ENCODE assay signal across 23 cellular contexts in the genomic region with DNA sequence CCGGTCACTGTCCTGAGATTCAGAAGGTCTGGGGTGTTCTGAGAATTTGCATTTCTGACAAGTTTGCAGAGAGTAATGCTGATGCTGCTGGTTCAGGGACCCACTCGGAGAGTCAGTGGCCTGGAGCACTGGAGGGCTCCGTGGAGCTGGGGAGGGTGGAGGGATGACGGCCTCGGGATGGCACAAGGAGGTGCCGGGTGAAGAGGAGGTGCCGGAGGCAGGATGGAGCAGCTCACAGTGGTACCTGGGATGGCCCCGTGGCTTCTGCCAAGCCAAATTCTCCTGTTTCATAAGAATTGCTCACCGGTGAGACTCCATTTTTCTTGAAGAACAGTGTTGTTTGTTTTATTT.
DNase-seq lines count a peak whose midpoint lies in the region; ATAC-seq, FAIRE-seq and TF ChIP-seq lines count a peak whose summit lies in the region.
"Had no signal": no experiment of that assay in that cellular context is flagged by ENCODE, and none has a peak within 500 bp of the region (broad histone marks: within the 10 kb centered on the region; RNA-seq: fewer than 3 reads in every experiment).

No MANE protein-coding gene starts in this region.

- peak overlapping the region; percentile 55 for H3K9ac ChIP-seq in HepG2 (ENCODE audit: insufficient read depth, low read depth, low read length)
- no peak overlapping the region for H3K9ac ChIP-seq in Karpas-422 (ENCODE audit: low read length)

- H3K27ac Mint-ChIP-seq in activated T-cell treated with anti-CD3 and anti-CD28 coated beads, Interleukin-2, amount 50 U/mL, for 72 hours: peak overlapping the region; percentile 34
- H3K27ac Mint-ChIP-seq: activated B cell treated with CpG ODN at 0.5 μM for 24 hours; activated CD4-positive, alpha-beta memory T cell treated with anti-CD3 and anti-CD28 coated beads, Interleukin-2, amount 10 ng/mL, durations not matched to agents 7 days and 5 days; activated naive CD8-positive, alpha-beta T cell treated with anti-CD3 and anti-CD28 coated beads, Interleukin-2, amount 50 U/mL, for 24 hours; activated T-helper 1 cell treated with anti-CD3 and anti-CD28 coated beads, Interleukin-12 subunit alpha, Interleukin-12 subunit beta, Interleukin-2, Interleukin-4 antibody, amounts not matched to agents 30 ng/mL and 10 ng/mL and 1 ng/mL, durations not matched to agents 14 hours and 24 hours and 36 hours; IgD-negative memory B cell; T-helper 2 cell treated with Interferon-gamma antibody and Interleukin-4, amounts not matched to agents 5 μg/mL and 100 μg/mL, for 36 hours; type B pancreatic cell had no signal

- no peak for ATAC-seq in activated T-cell treated with anti-CD3 and anti-CD28 coated beads, Interleukin-2, amount 50 U/mL, for 72 hours (replicated peaks in 1 of 2)
- ATAC-seq in HepG2: peak; percentile 35
- no peak for ATAC-seq in esophagus mucosa
- ATAC-seq in GM19351 (IDR thresholded peaks at IDR 0.05; ENCODE audit: unreplicated experiment): no peak
- ATAC-seq: activated naive CD8-positive, alpha-beta T cell treated with anti-CD3 and anti-CD28 coated beads, Interleukin-2, amount 50 U/mL, for 24 hours had no signal

- H4K20me1 ChIP-seq in HepG2 (ENCODE audit: insufficient read depth, low read length) (no peaks in the 10 kb centered on the region), Karpas-422 (ENCODE audit: insufficient read depth, low read depth, low read length) (no peaks in the 10 kb centered on the region)

- TF ChIP-seq CTCF in dorsolateral prefrontal cortex (IDR thresholded peaks at IDR 0.05 in 54 of 56, conservative IDR thresholded peaks at IDR 0.05 in 2 of 56; ENCODE audit: low read depth in 1 of 56, partially characterized antibody in 56 of 56): no peak
- no peak for TF ChIP-seq CTCF in HepG2 (CRISPR knock-in tag; IDR thresholded peaks at IDR 0.05)

- BruUV-seq in HepG2 (replicated peaks; lab: Mats Ljungman, UMichigan): no TSS peak

- H3K27me3 ChIP-seq in dorsolateral prefrontal cortex: no peaks in the 10 kb centered on the region
- no peaks in the 10 kb centered on the region for H3K27me3 ChIP-seq in HepG2 (ENCODE audit: control insufficient read depth in 1 of 2, insufficient read depth in 2 of 2, low read length in 2 of 2)
- no peaks in the 10 kb centered on the region for H3K27me3 ChIP-seq in Karpas-422 (ENCODE audit: low read length)
- H3K27me3 ChIP-seq: BE2C, pancreas, SJSA1, stomach had no signal

- H3K27ac ChIP-seq in dorsolateral prefrontal cortex (peak overlapping the region in 37 of 59 donors; percentile 4 to 74 (median 55)), HepG2 (ENCODE audit: extremely low read length, insufficient read depth, low read length) (peak overlapping the region; percentile 64), substantia nigra (ENCODE audit: low read depth, low read length, poor library complexity, severe bottlenecking) (peak overlapping the region; percentile 61), Karpas-422 (ENCODE audit: low read length) (no peak overlapping the region)
- H3K27ac ChIP-seq: SJSA1 had no signal

- in situ Hi-C loops in HepG2 (cut with HindIII; ENCODE audit: extremely low pct_ligation_motif_present, low pct_unique_long_range_greater_than_20kb): no loop called here

- no peak for FAIRE-seq in HepG2 (lab: Jason Lieb, UNC)
- FAIRE-seq: A204.1, pancreas had no signal

- intact Hi-C loops in dorsolateral prefrontal cortex (cut with DNase I) (no loop called here), HepG2 (cut with micrococcal nuclease; ENCODE audit: unreplicated experiment) (loop anchor here (5.0 kb wide), 2 partner anchors 71 to 134 kb away; no protein-coding TSS in a partner anchor)

- DNase-seq in activated T-cell treated with anti-CD3 and anti-CD28 coated beads, Interleukin-2, amount 50 U/mL, for 72 hours: no peak
- DNase-seq in activated T-cell treated with anti-CD3 and anti-CD28 coated beads, Interleukin-2, amount 50 U/mL, for 48 hours: no peak
- no peak for DNase-seq in dorsolateral prefrontal cortex
- no peak for DNase-seq in HepG2 (ENCODE audit: low spot score)
- no peak for DNase-seq in substantia nigra (lab: John Stamatoyannopoulos, UW)
- DNase-seq in Karpas-422: no peak
- DNase-seq: activated B cell treated with CpG ODN at 0.5 μM for 24 hours; activated CD4-positive, alpha-beta memory T cell treated with anti-CD3 and anti-CD28 coated beads, Interleukin-2, amount 10 ng/mL, durations not matched to agents 7 days and 5 days; activated naive CD8-positive, alpha-beta T cell treated with anti-CD3 and anti-CD28 coated beads, Interleukin-2, amount 50 U/mL, for 24 hours; BE2C; DMS 273 treated with DMSO at 0.1 percent for 48 hours; MM.1S; NCI-H1694 treated with DMSO at 0.1 percent for 48 hours; pancreas; stomach had no signal

- peak overlapping the region in 10 of 59 donors; percentile 10 to 56 (median 25) for H3K4me3 ChIP-seq in dorsolateral prefrontal cortex
- peak overlapping the region; percentile 30 to 65 (median 39); a peak in 5 of 6 replicates for H3K4me3 ChIP-seq in HepG2 (replicated peaks in 1 of 3; ENCODE audit: insufficient read depth in 1 of 3, low read depth in 2 of 3, low read length in 3 of 3)
- no peak overlapping the region for H3K4me3 ChIP-seq in Karpas-422 (ENCODE audit: low read length)
- H3K4me3 ChIP-seq: pancreas, SJSA1, stomach had no signal

- WGBS in HepG2 (ENCODE audit: low lambda C conversion rate): 53% methylated on average over 4 of the region's 9 CpGs

- POLR2A ChIA-PET in HepG2 (lab: Yijun Ruan, JAX): interaction anchor here (0.9 to 1.5 kb wide), 2 partner anchors 133 to 333 kb away, joined by 3 to 4 read pairs; no protein-coding TSS in a partner anchor

- no peak overlapping the region for H2AFZ ChIP-seq in HepG2 (ENCODE audit: low read length)
- no peak overlapping the region for H2AFZ ChIP-seq in Karpas-422 (ENCODE audit: low read length)

- no peaks in the 10 kb centered on the region for H3K27me3 Mint-ChIP-seq in activated T-cell treated with anti-CD3 and anti-CD28 coated beads, Interleukin-2, amount 50 U/mL, for 72 hours (ENCODE audit: low read depth)
- H3K27me3 Mint-ChIP-seq: activated B cell treated with CpG ODN at 0.5 μM for 24 hours; activated CD4-positive, alpha-beta memory T cell treated with anti-CD3 and anti-CD28 coated beads, Interleukin-2, amount 10 ng/mL, durations not matched to agents 7 days and 5 days; activated naive CD8-positive, alpha-beta T cell treated with anti-CD3 and anti-CD28 coated beads, Interleukin-2, amount 50 U/mL, for 24 hours; IgD-negative memory B cell had no signal

- TF ChIP-seq EP300 in HepG2 (IDR thresholded peaks at IDR 0.05; ENCODE audit: low read depth in 2 of 2, low read length in 2 of 2) (no peak), HepG2 (CRISPR knock-in tag; IDR thresholded peaks at IDR 0.05; ENCODE audit: borderline replicate concordance) (no peak)

- H3K79me2 ChIP-seq in HepG2 (ENCODE audit: insufficient read depth, low read length) (no peaks in the 10 kb centered on the region), Karpas-422 (ENCODE audit: low read length) (no peaks in the 10 kb centered on the region)

- H3K9me2 ChIP-seq in Karpas-422 (replicated peaks; ENCODE audit: insufficient read depth, low read length): no peaks in the 10 kb centered on the region

- CTCF ChIA-PET in HepG2 (lab: Yijun Ruan, JAX; ENCODE audit: low intra/inter-chr PET ratio, low total read pairs): no interaction called here

- peak overlapping the region; percentile 76 for H3K4me2 ChIP-seq in HepG2 (ENCODE audit: low read depth, low read length)
- H3K4me2 ChIP-seq in Karpas-422 (ENCODE audit: low read depth, low read length, poor library complexity, severe bottlenecking): no peak overlapping the region

- TF ChIP-seq RAD21 in HepG2 (CRISPR knock-in tag; IDR thresholded peaks at IDR 0.05): no peak

- H3K9me3 ChIP-seq in HepG2 (ENCODE audit: low read length) (no peaks in the 10 kb centered on the region), Karpas-422 (ENCODE audit: low read length) (no peaks in the 10 kb centered on the region)
- H3K9me3 ChIP-seq: BE2C, pancreas, SJSA1, stomach had no signal

- no peak for TF ChIP-seq POLR2A in HepG2 (IDR thresholded peaks at IDR 0.05; ENCODE audit: insufficient read depth in 1 of 2, low read depth in 2 of 2, low read length in 2 of 2)

- peaks cover 52% of the 10 kb centered on the region for H3K4me1 ChIP-seq in HepG2 (ENCODE audit: insufficient read depth, low read length)
- H3K4me1 ChIP-seq in Karpas-422 (ENCODE audit: low read length): no peaks in the 10 kb centered on the region
- H3K4me1 ChIP-seq: BE2C, pancreas, SJSA1 had no signal

- H3K36me3 ChIP-seq in HepG2 (replicated peaks in 1 of 2; ENCODE audit: control insufficient read depth in 1 of 2, insufficient read depth in 2 of 2, low read length in 2 of 2) (no peaks in the 10 kb centered on the region; a peak in 1 of 5 replicates), Karpas-422 (ENCODE audit: insufficient read depth, low read length) (no peaks in the 10 kb centered on the region)
- H3K36me3 ChIP-seq: BE2C, pancreas, SJSA1, stomach had no signal

- peaks cover 46% of the 10 kb centered on the region for H3K4me1 Mint-ChIP-seq in activated T-cell treated with anti-CD3 and anti-CD28 coated beads, Interleukin-2, amount 50 U/mL, for 72 hours (ENCODE audit: low read depth)

- peaks cover 13 to 27% of the 10 kb centered on the region in 2 donors for H3K36me3 Mint-ChIP-seq in activated T-cell treated with anti-CD3 and anti-CD28 coated beads, Interleukin-2, amount 50 U/mL, for 72 hours (ENCODE audit: insufficient read depth in 2 of 2)
- H3K36me3 Mint-ChIP-seq: type B pancreatic cell had no signal

- peaks cover under 1 to 5% of the 10 kb centered on the region in 2 donors for H3K9me3 Mint-ChIP-seq in activated T-cell treated with anti-CD3 and anti-CD28 coated beads, Interleukin-2, amount 50 U/mL, for 72 hours

- H3K4me3 Mint-ChIP-seq in activated T-cell treated with anti-CD3 and anti-CD28 coated beads, Interleukin-2, amount 50 U/mL, for 72 hours: no peak overlapping the region
- H3K4me3 Mint-ChIP-seq: activated B cell treated with CpG ODN at 0.5 μM for 24 hours; activated CD4-positive, alpha-beta memory T cell treated with anti-CD3 and anti-CD28 coated beads, Interleukin-2, amount 10 ng/mL, durations not matched to agents 7 days and 5 days; activated naive CD8-positive, alpha-beta T cell treated with anti-CD3 and anti-CD28 coated beads, Interleukin-2, amount 50 U/mL, for 24 hours; activated T-helper 1 cell treated with anti-CD3 and anti-CD28 coated beads, Interleukin-12 subunit alpha, Interleukin-12 subunit beta, Interleukin-2, Interleukin-4 antibody, amounts not matched to agents 30 ng/mL and 10 ng/mL and 1 ng/mL, durations not matched to agents 14 hours and 24 hours and 36 hours; IgD-negative memory B cell; T-helper 2 cell treated with Interferon-gamma antibody and Interleukin-4, amounts not matched to agents 5 μg/mL and 100 μg/mL, for 36 hours; type B pancreatic cell had no signal

TF ChIP-seq in HepG2, 621 proteins besides CTCF, POLR2A, EP300 and RAD21 (continues in another document):
- no peak for TF ChIP-seq ZNF589 (CRISPR knock-in tag; conservative IDR thresholded peaks at IDR 0.05)
